Comparison of ENCODE assay signal across 1 cellular context in the genomic region with DNA sequence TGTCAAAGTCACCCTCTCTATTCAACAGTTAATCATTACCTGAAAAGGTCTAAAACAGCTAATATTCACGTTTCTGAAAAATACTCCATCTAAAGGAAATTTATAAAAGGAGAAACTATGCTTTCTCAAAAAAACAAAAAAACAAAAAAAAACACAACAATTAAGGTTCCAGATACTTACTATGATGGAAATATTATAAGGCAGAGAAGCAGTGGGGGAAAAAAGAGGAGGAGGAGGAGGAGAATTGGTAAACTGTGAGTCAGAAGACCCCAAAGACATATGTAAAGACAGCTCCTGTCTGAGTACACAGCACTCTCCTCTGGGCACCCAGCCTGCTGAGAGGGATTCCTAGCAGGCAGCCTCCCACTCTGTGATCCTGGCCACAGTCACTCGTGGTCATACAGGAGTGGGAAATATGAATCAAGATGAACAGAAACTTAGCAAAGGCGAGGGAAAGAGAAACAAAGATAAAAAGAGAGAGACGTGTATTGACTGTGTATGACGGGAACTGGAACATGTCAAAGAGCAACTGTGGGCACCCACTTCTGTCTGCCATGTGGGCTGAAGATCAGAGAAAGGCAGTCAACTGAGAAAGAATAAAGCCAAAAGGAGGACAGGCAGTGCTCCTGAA.
A peak's percentile ranks its signal among the peaks of the same experiment; 100 is the strongest.
TF ChIP-seq lines count a peak whose summit lies in the region.

No MANE protein-coding gene starts in this region.

TF ChIP-seq in K562, 482 proteins besides CTCF, POLR2A, EP300 and RAD21:
- 0 out of 2 replicates have a peak, but pooled peaks have one; percentile 31 for TF ChIP-seq POLR2AphosphoS5 (IDR thresholded peaks at IDR 0.05; ENCODE audit: control insufficient read depth, insufficient read depth, low read depth, low read length)
- TF ChIP-seq ZFP1 (CRISPR knock-in tag; IDR thresholded peaks at IDR 0.05), result no peak
